In genomic region chr2:61854435-61855177, GRCh38 we compare ENCODE assay signal across 8 cellular contexts. TPM values are rescaled to one million over a fixed set of nuclear protein-coding genes. Genes with fewer than 3 reads are reported as not detected.
DNase-seq lines count a peak whose midpoint lies in the region; ATAC-seq, FAIRE-seq and TF ChIP-seq lines count a peak whose summit lies in the region.

No MANE protein-coding gene starts in this region.

- H3K4me1 Mint-ChIP-seq in endothelial cell (ENCODE audit: unreplicated experiment) (peaks cover 10% of the 10 kb centered on the region), mesothelial cell of epicardium (peaks cover 13% of the 10 kb centered on the region)

- TF ChIP-seq CTCF in endothelial cell (IDR thresholded peaks at IDR 0.05; ENCODE audit: unreplicated experiment) (no peak), mesothelial cell of epicardium (IDR thresholded peaks at IDR 0.05; ENCODE audit: unreplicated experiment) (no peak)

- no peaks in the 10 kb centered on the region for H3K9me3 Mint-ChIP-seq in endothelial cell (ENCODE audit: unreplicated experiment)
- H3K9me3 Mint-ChIP-seq in mesothelial cell of epicardium: no peaks in the 10 kb centered on the region

- H3K36me3 Mint-ChIP-seq in endothelial cell (ENCODE audit: low read depth, unreplicated experiment) (no peaks in the 10 kb centered on the region), mesothelial cell of epicardium (no peaks in the 10 kb centered on the region)

- peak; percentile 9 for FAIRE-seq in HTR-8/SVneo (lab: Jason Lieb, UNC)

- H3K27me3 Mint-ChIP-seq in endothelial cell (ENCODE audit: unreplicated experiment) (peaks cover 6% of the 10 kb centered on the region), mesothelial cell of epicardium (ENCODE audit: low read depth) (no peaks in the 10 kb centered on the region)

- in situ Hi-C loops in Caki2 (cut with HindIII; ENCODE audit: low pct_unique_long_range_greater_than_20kb, low sequenced_read_pairs): no loop called here

- H3K4me3 Mint-ChIP-seq in endothelial cell (ENCODE audit: unreplicated experiment): peak overlapping the region; percentile 98
- H3K4me3 Mint-ChIP-seq in mesothelial cell of epicardium: peak overlapping the region; percentile 93

- ATAC-seq in GM21381 (IDR thresholded peaks at IDR 0.05; ENCODE audit: unreplicated experiment): peak; percentile 80

- peak overlapping the region; percentile 97 for H3K27ac Mint-ChIP-seq in endothelial cell (ENCODE audit: unreplicated experiment)
- peak overlapping the region; percentile 99 for H3K27ac Mint-ChIP-seq in mesothelial cell of epicardium

- DNase-seq in Caki2 (ENCODE audit: low read depth): peak; percentile 96
- peak; percentile 98 for DNase-seq in HTR-8/SVneo (ENCODE audit: insufficient read length, low spot score)
- peak; percentile 93 for DNase-seq in NOMO-1 treated with DMSO at 0.1 percent for 48 hours (lab: John Stamatoyannopoulos, UW; ENCODE audit: unreplicated experiment)
- DNase-seq in activated CD8-positive, alpha-beta memory T cell treated with anti-CD3 and anti-CD28 coated beads, Interleukin-2, amount 50 U/mL, for 1 hour (ENCODE audit: extremely low read depth): peak; percentile 88
- peak; percentile 83 for DNase-seq in endothelial cell (ENCODE audit: low spot score)
- peak; percentile 69 to 82 for DNase-seq in mesothelial cell of epicardium (ENCODE audit: low spot score in 2 of 2, unreplicated experiment in 2 of 2)
- peak; percentile 71 to 88 for DNase-seq in stimulated activated CD8-positive, alpha-beta memory T cell treated with anti-CD3 and anti-CD28 coated beads, Interleukin-15, amount 100 ng/mL, for 4 hours (ENCODE audit: low read depth in 2 of 2)

RNA-seq across cellular contexts. Expression of gene FAM161A, which starts 0.7 kb away (rescaled TPM):
- 0.09 and 0.88 TPM in 2 replicates for total RNA-seq in Caki2 (2014; rRNA removed; shearing (Covaris generic); ENCODE audit: low replicate concordance)
- 6.9 TPM for total RNA-seq in endothelial cell (ENCODE audit: unreplicated experiment)
- total RNA-seq in mesothelial cell of epicardium: 9.3 to 10.8 TPM (median 9.5 TPM) in 3 replicates

RNA-seq across cellular contexts. Expression of gene CCT4, which starts 33.9 kb away (rescaled TPM):
- total RNA-seq in Caki2 (2014; rRNA removed; shearing (Covaris generic); ENCODE audit: low replicate concordance): 275 and 294 TPM in 2 replicates
- total RNA-seq in endothelial cell (ENCODE audit: unreplicated experiment) (200 TPM), mesothelial cell of epicardium (153 to 162 TPM (median 161 TPM) in 3 replicates)

RNA-seq across cellular contexts. Expression of gene COMMD1, which starts 50.9 kb away (rescaled TPM):
- total RNA-seq in Caki2 (2014; rRNA removed; shearing (Covaris generic); ENCODE audit: low replicate concordance): 32.4 and 46.9 TPM in 2 replicates
- total RNA-seq in endothelial cell (ENCODE audit: unreplicated experiment) (39.4 TPM), mesothelial cell of epicardium (36.1 to 40.3 TPM (median 37.9 TPM) in 3 replicates)

Comparison
In these comparisons a context has a peak if more than half of its experiments do, and no peak if none do; other contexts are left out.
1. Peak in every context shown above with its lines: DNase-seq and ATAC-seq.